1 cellular context compared by ENCODE assay signal in the genomic region with DNA sequence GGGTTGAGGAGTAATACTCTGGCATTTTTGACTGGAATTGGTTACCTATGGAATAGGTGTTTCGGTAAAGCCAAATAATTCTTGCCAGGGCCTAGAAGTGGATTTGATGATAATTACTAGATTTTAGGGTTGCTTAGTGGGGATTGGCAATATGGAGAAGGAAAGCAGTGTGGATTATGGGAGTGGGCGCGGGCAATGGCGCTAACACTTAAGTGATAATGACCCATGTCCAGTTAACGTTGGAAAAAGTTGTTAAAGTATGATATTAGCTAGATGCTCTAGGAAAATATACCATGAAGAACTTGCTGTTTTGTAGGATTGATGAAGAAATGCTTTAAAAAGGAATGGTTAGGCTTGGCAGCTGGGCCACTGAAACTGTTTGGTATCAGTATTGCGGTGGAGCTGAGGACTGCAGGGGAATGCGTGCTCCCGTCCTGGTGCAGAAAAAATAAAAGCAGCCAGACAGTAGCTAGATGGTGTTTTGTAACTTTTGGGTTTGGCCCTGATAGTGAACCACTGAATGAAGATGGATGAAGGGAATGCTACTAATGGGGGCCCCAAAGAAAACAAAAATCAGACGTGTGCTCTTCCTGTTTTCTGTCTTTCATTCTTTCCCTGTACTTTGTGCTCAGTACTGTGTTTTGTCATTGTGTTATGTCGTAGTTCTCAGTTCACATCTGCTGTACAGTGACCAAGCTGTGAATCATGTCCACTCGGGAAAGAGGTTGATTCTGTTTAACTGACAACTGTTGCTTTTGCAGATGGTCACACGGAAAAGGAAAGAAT.
TF ChIP-seq lines count a peak whose summit lies in the region.

No MANE protein-coding gene starts in this region.

TF ChIP-seq in HepG2, 621 proteins besides CTCF, POLR2A, EP300 and RAD21 (continued from another document):
- TF ChIP-seq, protein P1, sequence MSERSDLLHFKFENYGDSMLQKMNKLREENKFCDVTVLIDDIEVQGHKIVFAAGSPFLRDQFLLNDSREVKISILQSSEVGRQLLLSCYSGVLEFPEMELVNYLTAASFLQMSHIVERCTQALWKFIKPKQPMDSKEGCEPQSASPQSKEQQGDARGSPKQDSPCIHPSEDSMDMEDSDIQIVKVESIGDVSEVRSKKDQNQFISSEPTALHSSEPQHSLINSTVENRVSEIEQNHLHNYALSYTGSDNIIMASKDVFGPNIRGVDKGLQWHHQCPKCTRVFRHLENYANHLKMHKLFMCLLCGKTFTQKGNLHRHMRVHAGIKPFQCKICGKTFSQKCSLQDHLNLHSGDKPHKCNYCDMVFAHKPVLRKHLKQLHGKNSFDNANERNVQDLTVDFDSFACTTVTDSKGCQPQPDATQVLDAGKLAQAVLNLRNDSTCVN (CRISPR knock-in tag; IDR thresholded peaks at IDR 0.05; ENCODE audit: borderline replicate concordance): no peak
- TF ChIP-seq TCF7 (IDR thresholded peaks at IDR 0.05; ENCODE audit: low read depth) (peak; percentile 76), ARNTL (CRISPR knock-in tag; IDR thresholded peaks at IDR 0.05) (no peak), ZNF720 (CRISPR knock-in tag; IDR thresholded peaks at IDR 0.05) (no peak), IRF2 (CRISPR knock-in tag; IDR thresholded peaks at IDR 0.05) (peak; percentile 15; the same call in 1 of the 2 replicates), ZNF788 (CRISPR knock-in tag; IDR thresholded peaks at IDR 0.05; ENCODE audit: borderline replicate concordance) (no peak), MTA3 (CRISPR knock-in tag; IDR thresholded peaks at IDR 0.05) (no peak), NFE2 (CRISPR knock-in tag; IDR thresholded peaks at IDR 0.05) (no peak), ZNF878 (CRISPR knock-in tag; IDR thresholded peaks at IDR 0.05) (peak; percentile 92), NRL (CRISPR knock-in tag; IDR thresholded peaks at IDR 0.05; ENCODE audit: borderline replicate concordance) (no peak)
- TF ChIP-seq, protein P2, sequence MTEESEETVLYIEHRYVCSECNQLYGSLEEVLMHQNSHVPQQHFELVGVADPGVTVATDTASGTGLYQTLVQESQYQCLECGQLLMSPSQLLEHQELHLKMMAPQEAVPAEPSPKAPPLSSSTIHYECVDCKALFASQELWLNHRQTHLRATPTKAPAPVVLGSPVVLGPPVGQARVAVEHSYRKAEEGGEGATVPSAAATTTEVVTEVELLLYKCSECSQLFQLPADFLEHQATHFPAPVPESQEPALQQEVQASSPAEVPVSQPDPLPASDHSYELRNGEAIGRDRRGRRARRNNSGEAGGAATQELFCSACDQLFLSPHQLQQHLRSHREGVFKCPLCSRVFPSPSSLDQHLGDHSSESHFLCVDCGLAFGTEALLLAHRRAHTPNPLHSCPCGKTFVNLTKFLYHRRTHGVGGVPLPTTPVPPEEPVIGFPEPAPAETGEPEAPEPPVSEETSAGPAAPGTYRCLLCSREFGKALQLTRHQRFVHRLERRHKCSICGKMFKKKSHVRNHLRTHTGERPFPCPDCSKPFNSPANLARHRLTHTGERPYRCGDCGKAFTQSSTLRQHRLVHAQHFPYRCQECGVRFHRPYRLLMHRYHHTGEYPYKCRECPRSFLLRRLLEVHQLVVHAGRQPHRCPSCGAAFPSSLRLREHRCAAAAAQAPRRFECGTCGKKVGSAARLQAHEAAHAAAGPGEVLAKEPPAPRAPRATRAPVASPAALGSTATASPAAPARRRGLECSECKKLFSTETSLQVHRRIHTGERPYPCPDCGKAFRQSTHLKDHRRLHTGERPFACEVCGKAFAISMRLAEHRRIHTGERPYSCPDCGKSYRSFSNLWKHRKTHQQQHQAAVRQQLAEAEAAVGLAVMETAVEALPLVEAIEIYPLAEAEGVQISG (CRISPR knock-in tag; IDR thresholded peaks at IDR 0.05): peak; percentile 57; the same call in 1 of the 2 replicates
- TF ChIP-seq, protein P3, sequence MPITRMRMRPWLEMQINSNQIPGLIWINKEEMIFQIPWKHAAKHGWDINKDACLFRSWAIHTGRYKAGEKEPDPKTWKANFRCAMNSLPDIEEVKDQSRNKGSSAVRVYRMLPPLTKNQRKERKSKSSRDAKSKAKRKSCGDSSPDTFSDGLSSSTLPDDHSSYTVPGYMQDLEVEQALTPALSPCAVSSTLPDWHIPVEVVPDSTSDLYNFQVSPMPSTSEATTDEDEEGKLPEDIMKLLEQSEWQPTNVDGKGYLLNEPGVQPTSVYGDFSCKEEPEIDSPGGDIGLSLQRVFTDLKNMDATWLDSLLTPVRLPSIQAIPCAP (CRISPR knock-in tag; IDR thresholded peaks at IDR 0.05; ENCODE audit: low read depth): no peak
- TF ChIP-seq, protein P4, sequence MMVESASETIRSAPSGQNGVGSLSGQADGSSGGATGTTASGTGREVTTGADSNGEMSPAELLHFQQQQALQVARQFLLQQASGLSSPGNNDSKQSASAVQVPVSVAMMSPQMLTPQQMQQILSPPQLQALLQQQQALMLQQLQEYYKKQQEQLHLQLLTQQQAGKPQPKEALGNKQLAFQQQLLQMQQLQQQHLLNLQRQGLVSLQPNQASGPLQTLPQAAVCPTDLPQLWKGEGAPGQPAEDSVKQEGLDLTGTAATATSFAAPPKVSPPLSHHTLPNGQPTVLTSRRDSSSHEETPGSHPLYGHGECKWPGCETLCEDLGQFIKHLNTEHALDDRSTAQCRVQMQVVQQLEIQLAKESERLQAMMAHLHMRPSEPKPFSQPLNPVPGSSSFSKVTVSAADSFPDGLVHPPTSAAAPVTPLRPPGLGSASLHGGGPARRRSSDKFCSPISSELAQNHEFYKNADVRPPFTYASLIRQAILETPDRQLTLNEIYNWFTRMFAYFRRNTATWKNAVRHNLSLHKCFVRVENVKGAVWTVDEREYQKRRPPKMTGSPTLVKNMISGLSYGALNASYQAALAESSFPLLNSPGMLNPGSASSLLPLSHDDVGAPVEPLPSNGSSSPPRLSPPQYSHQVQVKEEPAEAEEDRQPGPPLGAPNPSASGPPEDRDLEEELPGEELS (CRISPR knock-in tag; IDR thresholded peaks at IDR 0.05): peak; percentile 97
